1 cellular context compared by ENCODE assay signal in the genomic region with DNA sequence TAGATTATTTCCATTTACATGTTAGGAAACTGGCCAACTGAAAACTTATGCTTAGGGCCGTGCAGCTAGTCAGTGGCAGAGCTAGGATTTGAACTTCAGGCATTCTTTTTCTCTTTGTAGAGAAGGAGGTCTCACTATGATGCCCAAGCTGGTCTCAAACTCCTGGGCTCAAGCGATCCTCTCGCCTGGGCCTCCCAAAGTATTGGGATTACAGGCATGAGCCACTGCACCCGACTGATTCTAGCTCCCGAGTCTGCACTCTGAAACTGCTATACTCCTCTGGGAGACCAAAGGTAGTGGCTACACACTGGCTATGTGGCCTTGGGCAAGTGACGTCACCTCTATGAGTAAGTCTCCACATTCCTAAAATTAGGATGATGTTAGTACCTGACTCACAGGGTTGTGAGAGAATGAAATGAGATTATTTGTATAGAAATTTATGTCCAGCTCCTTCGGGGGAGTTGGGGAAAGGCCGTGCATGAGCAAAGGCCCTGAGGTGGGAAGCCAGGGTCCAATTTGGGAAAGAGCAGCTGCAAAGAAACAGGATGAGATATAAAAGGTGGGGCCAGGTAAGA.
TF ChIP-seq lines count a peak whose summit lies in the region.

No MANE protein-coding gene starts in this region.

TF ChIP-seq in HepG2, 621 proteins besides CTCF, POLR2A, EP300 and RAD21 (continued from another document and continues in another):
- TF ChIP-seq NCOA5 (CRISPR knock-in tag; IDR thresholded peaks at IDR 0.05) (no peak), NFYC (CRISPR knock-in tag; IDR thresholded peaks at IDR 0.05) (no peak), DNMT3B (CRISPR knock-in tag; conservative IDR thresholded peaks at IDR 0.05) (no peak), FLYWCH1 (CRISPR knock-in tag; IDR thresholded peaks at IDR 0.05) (no peak), NFE2L1 (CRISPR knock-in tag; IDR thresholded peaks at IDR 0.05; ENCODE audit: borderline replicate concordance) (no peak), ZFAT (CRISPR knock-in tag; conservative IDR thresholded peaks at IDR 0.05) (no peak), HNRNPL (IDR thresholded peaks at IDR 0.05; ENCODE audit: low read depth, low read length) (no peak), PHF8 (CRISPR knock-in tag; IDR thresholded peaks at IDR 0.05) (no peak), ZNF570 (CRISPR knock-in tag; IDR thresholded peaks at IDR 0.05; ENCODE audit: borderline replicate concordance) (no peak), KLF6 (CRISPR knock-in tag; IDR thresholded peaks at IDR 0.05) (no peak), ZNF747 (CRISPR knock-in tag; IDR thresholded peaks at IDR 0.05; ENCODE audit: borderline replicate concordance) (no peak), SNAI1 (CRISPR knock-in tag; IDR thresholded peaks at IDR 0.05; ENCODE audit: borderline replicate concordance) (no peak), ZFYVE20 (CRISPR knock-in tag; IDR thresholded peaks at IDR 0.05; ENCODE audit: borderline replicate concordance, low read depth) (no peak), HNF4A (CRISPR knock-in tag; IDR thresholded peaks at IDR 0.05) (0 out of 2 replicates have a peak, but pooled peaks have one; percentile 11), ZNF674 (CRISPR knock-in tag; IDR thresholded peaks at IDR 0.05; ENCODE audit: low read depth) (no peak), ZNF317 (CRISPR knock-in tag; IDR thresholded peaks at IDR 0.05) (no peak), ERF (CRISPR knock-in tag; IDR thresholded peaks at IDR 0.05) (no peak), ZNF660 (CRISPR knock-in tag; IDR thresholded peaks at IDR 0.05; ENCODE audit: borderline replicate concordance, low read depth) (no peak), SNRNP70 (IDR thresholded peaks at IDR 0.05; ENCODE audit: low read depth, low read length) (no peak), KMT2A (CRISPR knock-in tag; IDR thresholded peaks at IDR 0.05) (no peak), TCF7L2 (IDR thresholded peaks at IDR 0.05; ENCODE audit: low read depth, low read length) (no peak), TOPORS (CRISPR knock-in tag; IDR thresholded peaks at IDR 0.05) (no peak), ONECUT2 (CRISPR knock-in tag; IDR thresholded peaks at IDR 0.05) (no peak), ZSCAN9 (CRISPR knock-in tag; IDR thresholded peaks at IDR 0.05; ENCODE audit: borderline replicate concordance) (no peak), CBX5 (CRISPR knock-in tag; IDR thresholded peaks at IDR 0.05; ENCODE audit: borderline replicate concordance) (no peak), ADNP (CRISPR knock-in tag; IDR thresholded peaks at IDR 0.05) (0 out of 2 replicates have a peak, but pooled peaks have one; percentile 23), NFRKB (IDR thresholded peaks at IDR 0.05) (no peak), SPEN (CRISPR knock-in tag; IDR thresholded peaks at IDR 0.05; ENCODE audit: low read depth) (no peak), FOXO1 (CRISPR knock-in tag; IDR thresholded peaks at IDR 0.05) (no peak), ZFP37 (CRISPR knock-in tag; IDR thresholded peaks at IDR 0.05; ENCODE audit: borderline replicate concordance) (no peak), MZF1 (CRISPR knock-in tag; IDR thresholded peaks at IDR 0.05; ENCODE audit: borderline replicate concordance) (no peak), ETV6 (CRISPR knock-in tag; conservative IDR thresholded peaks at IDR 0.05) (no peak), ZNF260 (CRISPR knock-in tag; IDR thresholded peaks at IDR 0.05; ENCODE audit: borderline replicate concordance, low read depth) (no peak), SP140L (CRISPR knock-in tag; IDR thresholded peaks at IDR 0.05; ENCODE audit: borderline replicate concordance) (no peak)
- TF ChIP-seq, protein P1, sequence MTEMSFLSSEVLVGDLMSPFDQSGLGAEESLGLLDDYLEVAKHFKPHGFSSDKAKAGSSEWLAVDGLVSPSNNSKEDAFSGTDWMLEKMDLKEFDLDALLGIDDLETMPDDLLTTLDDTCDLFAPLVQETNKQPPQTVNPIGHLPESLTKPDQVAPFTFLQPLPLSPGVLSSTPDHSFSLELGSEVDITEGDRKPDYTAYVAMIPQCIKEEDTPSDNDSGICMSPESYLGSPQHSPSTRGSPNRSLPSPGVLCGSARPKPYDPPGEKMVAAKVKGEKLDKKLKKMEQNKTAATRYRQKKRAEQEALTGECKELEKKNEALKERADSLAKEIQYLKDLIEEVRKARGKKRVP (CRISPR knock-in tag; IDR thresholded peaks at IDR 0.05), result no peak
- TF ChIP-seq, protein P2, sequence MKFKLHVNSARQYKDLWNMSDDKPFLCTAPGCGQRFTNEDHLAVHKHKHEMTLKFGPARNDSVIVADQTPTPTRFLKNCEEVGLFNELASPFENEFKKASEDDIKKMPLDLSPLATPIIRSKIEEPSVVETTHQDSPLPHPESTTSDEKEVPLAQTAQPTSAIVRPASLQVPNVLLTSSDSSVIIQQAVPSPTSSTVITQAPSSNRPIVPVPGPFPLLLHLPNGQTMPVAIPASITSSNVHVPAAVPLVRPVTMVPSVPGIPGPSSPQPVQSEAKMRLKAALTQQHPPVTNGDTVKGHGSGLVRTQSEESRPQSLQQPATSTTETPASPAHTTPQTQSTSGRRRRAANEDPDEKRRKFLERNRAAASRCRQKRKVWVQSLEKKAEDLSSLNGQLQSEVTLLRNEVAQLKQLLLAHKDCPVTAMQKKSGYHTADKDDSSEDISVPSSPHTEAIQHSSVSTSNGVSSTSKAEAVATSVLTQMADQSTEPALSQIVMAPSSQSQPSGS (CRISPR knock-in tag; IDR thresholded peaks at IDR 0.05), result peak; percentile 56; the same call in 1 of the 2 replicates
- TF ChIP-seq, protein P3, sequence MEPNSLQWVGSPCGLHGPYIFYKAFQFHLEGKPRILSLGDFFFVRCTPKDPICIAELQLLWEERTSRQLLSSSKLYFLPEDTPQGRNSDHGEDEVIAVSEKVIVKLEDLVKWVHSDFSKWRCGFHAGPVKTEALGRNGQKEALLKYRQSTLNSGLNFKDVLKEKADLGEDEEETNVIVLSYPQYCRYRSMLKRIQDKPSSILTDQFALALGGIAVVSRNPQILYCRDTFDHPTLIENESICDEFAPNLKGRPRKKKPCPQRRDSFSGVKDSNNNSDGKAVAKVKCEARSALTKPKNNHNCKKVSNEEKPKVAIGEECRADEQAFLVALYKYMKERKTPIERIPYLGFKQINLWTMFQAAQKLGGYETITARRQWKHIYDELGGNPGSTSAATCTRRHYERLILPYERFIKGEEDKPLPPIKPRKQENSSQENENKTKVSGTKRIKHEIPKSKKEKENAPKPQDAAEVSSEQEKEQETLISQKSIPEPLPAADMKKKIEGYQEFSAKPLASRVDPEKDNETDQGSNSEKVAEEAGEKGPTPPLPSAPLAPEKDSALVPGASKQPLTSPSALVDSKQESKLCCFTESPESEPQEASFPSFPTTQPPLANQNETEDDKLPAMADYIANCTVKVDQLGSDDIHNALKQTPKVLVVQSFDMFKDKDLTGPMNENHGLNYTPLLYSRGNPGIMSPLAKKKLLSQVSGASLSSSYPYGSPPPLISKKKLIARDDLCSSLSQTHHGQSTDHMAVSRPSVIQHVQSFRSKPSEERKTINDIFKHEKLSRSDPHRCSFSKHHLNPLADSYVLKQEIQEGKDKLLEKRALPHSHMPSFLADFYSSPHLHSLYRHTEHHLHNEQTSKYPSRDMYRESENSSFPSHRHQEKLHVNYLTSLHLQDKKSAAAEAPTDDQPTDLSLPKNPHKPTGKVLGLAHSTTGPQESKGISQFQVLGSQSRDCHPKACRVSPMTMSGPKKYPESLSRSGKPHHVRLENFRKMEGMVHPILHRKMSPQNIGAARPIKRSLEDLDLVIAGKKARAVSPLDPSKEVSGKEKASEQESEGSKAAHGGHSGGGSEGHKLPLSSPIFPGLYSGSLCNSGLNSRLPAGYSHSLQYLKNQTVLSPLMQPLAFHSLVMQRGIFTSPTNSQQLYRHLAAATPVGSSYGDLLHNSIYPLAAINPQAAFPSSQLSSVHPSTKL (CRISPR knock-in tag; IDR thresholded peaks at IDR 0.05), result no peak
- TF ChIP-seq, protein P4, sequence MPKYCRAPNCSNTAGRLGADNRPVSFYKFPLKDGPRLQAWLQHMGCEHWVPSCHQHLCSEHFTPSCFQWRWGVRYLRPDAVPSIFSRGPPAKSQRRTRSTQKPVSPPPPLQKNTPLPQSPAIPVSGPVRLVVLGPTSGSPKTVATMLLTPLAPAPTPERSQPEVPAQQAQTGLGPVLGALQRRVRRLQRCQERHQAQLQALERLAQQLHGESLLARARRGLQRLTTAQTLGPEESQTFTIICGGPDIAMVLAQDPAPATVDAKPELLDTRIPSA (CRISPR knock-in tag; IDR thresholded peaks at IDR 0.05; ENCODE audit: borderline replicate concordance), result no peak
- TF ChIP-seq, protein P5, sequence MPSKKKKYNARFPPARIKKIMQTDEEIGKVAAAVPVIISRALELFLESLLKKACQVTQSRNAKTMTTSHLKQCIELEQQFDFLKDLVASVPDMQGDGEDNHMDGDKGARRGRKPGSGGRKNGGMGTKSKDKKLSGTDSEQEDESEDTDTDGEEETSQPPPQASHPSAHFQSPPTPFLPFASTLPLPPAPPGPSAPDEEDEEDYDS (CRISPR knock-in tag; IDR thresholded peaks at IDR 0.05), result 0 out of 2 replicates have a peak, but pooled peaks have one; percentile 26
- TF ChIP-seq, protein P6, sequence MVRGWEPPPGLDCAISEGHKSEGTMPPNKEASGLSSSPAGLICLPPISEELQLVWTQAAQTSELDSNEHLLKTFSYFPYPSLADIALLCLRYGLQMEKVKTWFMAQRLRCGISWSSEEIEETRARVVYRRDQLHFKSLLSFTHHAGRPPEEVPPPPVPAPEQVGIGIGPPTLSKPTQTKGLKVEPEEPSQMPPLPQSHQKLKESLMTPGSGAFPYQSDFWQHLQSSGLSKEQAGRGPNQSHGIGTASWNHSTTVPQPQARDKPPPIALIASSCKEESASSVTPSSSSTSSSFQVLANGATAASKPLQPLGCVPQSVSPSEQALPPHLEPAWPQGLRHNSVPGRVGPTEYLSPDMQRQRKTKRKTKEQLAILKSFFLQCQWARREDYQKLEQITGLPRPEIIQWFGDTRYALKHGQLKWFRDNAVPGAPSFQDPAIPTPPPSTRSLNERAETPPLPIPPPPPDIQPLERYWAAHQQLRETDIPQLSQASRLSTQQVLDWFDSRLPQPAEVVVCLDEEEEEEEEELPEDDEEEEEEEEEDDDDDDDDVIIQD (CRISPR knock-in tag; IDR thresholded peaks at IDR 0.05; ENCODE audit: low read depth), result no peak
- TF ChIP-seq, protein P7, sequence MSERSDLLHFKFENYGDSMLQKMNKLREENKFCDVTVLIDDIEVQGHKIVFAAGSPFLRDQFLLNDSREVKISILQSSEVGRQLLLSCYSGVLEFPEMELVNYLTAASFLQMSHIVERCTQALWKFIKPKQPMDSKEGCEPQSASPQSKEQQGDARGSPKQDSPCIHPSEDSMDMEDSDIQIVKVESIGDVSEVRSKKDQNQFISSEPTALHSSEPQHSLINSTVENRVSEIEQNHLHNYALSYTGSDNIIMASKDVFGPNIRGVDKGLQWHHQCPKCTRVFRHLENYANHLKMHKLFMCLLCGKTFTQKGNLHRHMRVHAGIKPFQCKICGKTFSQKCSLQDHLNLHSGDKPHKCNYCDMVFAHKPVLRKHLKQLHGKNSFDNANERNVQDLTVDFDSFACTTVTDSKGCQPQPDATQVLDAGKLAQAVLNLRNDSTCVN (CRISPR knock-in tag; IDR thresholded peaks at IDR 0.05; ENCODE audit: borderline replicate concordance), result no peak
- TF ChIP-seq, protein P8, sequence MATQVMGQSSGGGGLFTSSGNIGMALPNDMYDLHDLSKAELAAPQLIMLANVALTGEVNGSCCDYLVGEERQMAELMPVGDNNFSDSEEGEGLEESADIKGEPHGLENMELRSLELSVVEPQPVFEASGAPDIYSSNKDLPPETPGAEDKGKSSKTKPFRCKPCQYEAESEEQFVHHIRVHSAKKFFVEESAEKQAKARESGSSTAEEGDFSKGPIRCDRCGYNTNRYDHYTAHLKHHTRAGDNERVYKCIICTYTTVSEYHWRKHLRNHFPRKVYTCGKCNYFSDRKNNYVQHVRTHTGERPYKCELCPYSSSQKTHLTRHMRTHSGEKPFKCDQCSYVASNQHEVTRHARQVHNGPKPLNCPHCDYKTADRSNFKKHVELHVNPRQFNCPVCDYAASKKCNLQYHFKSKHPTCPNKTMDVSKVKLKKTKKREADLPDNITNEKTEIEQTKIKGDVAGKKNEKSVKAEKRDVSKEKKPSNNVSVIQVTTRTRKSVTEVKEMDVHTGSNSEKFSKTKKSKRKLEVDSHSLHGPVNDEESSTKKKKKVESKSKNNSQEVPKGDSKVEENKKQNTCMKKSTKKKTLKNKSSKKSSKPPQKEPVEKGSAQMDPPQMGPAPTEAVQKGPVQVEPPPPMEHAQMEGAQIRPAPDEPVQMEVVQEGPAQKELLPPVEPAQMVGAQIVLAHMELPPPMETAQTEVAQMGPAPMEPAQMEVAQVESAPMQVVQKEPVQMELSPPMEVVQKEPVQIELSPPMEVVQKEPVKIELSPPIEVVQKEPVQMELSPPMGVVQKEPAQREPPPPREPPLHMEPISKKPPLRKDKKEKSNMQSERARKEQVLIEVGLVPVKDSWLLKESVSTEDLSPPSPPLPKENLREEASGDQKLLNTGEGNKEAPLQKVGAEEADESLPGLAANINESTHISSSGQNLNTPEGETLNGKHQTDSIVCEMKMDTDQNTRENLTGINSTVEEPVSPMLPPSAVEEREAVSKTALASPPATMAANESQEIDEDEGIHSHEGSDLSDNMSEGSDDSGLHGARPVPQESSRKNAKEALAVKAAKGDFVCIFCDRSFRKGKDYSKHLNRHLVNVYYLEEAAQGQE (IDR thresholded peaks at IDR 0.05; ENCODE audit: borderline replicate concordance in 1 of 2, low read depth in 1 of 2, low read length in 2 of 2), result no peak
- TF ChIP-seq, protein P9, sequence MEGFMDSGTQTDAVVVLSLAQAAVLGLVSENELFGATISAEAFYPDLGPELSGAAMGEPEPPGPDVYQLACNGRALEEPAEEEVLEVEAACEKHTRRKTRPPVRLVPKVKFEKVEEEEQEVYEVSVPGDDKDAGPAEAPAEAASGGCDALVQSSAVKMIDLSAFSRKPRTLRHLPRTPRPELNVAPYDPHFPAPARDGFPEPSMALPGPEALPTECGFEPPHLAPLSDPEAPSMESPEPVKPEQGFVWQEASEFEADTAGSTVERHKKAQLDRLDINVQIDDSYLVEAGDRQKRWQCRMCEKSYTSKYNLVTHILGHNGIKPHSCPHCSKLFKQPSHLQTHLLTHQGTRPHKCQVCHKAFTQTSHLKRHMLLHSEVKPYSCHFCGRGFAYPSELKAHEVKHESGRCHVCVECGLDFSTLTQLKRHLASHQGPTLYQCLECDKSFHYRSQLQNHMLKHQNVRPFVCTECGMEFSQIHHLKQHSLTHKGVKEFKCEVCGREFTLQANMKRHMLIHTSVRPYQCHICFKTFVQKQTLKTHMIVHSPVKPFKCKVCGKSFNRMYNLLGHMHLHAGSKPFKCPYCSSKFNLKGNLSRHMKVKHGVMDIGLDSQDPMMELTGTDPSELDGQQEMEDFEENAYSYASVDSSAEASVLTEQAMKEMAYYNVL (CRISPR knock-in tag; IDR thresholded peaks at IDR 0.05; ENCODE audit: borderline replicate concordance), result no peak
- TF ChIP-seq, protein P10, sequence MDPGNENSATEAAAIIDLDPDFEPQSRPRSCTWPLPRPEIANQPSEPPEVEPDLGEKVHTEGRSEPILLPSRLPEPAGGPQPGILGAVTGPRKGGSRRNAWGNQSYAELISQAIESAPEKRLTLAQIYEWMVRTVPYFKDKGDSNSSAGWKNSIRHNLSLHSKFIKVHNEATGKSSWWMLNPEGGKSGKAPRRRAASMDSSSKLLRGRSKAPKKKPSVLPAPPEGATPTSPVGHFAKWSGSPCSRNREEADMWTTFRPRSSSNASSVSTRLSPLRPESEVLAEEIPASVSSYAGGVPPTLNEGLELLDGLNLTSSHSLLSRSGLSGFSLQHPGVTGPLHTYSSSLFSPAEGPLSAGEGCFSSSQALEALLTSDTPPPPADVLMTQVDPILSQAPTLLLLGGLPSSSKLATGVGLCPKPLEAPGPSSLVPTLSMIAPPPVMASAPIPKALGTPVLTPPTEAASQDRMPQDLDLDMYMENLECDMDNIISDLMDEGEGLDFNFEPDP (CRISPR knock-in tag; conservative IDR thresholded peaks at IDR 0.05), result 0 out of 2 replicates have a peak, but pooled peaks have one; percentile 61
